8 cellular contexts compared by ENCODE assay signal in genomic region chr6:120056085-120056484, GRCh38.
A peak's percentile ranks its signal among the peaks of the same experiment; 100 is the strongest.
DNase-seq lines count a peak whose midpoint lies in the region; ATAC-seq and TF ChIP-seq lines count a peak whose summit lies in the region.

No MANE protein-coding gene starts in this region.

- no peaks in the 10 kb centered on the region for H3K27me3 ChIP-seq in BJ (ENCODE audit: control insufficient read depth, insufficient read depth, low read length)

- CTCF ChIA-PET in BJ (lab: Yijun Ruan, JAX): no interaction called here

- ATAC-seq in GM19043 (IDR thresholded peaks at IDR 0.05; ENCODE audit: low read depth, unreplicated experiment): peak; percentile 65
- peak; percentile 76 for ATAC-seq in HG03280 (IDR thresholded peaks at IDR 0.05; ENCODE audit: unreplicated experiment)

- POLR2A ChIA-PET in BJ (lab: Charles Lee): no interaction called here

- H3K4me3 ChIP-seq in BJ (ENCODE audit: low read depth, low read length) (no peak overlapping the region), cardiac fibroblast (replicated peaks in 1 of 2; ENCODE audit: low read depth in 2 of 2, low read length in 2 of 2) (no peak overlapping the region)

- DNase-seq in BJ (ENCODE audit: low read depth) (no peak), cardiac fibroblast (ENCODE audit: low read depth in 2 of 2) (peak in 1 of 2 donors; percentile 5), NCI-H2227 (lab: John Stamatoyannopoulos, UW; ENCODE audit: unreplicated experiment) (no peak), glomerular visceral epithelial cell (ENCODE audit: extremely low spot score) (no peak), SIG-M5 treated with dmso at 0.1 percent for 504 hours (lab: John Stamatoyannopoulos, UW; ENCODE audit: unreplicated experiment) (no peak)
- DNase-seq in stimulated activated CD4-positive, alpha-beta T cell treated with anti-CD3 and anti-CD28 coated beads, Interleukin-1b, Interleukin-23, amount 100 ng/mL, for 48 hours: no peak

- H3K36me3 ChIP-seq in BJ (ENCODE audit: control insufficient read depth, insufficient read depth, low read length): no peaks in the 10 kb centered on the region

- TF ChIP-seq CTCF in BJ (IDR thresholded peaks at IDR 0.05; ENCODE audit: insufficient read depth, low read depth, low read length): peak; percentile 5; the same call in 1 of the 2 replicates
- TF ChIP-seq CTCF in cardiac fibroblast (IDR thresholded peaks at IDR 0.05; ENCODE audit: low read depth, low read length): peak; percentile 47
